8 cellular contexts compared by ENCODE assay signal in genomic region chr3:150371741-150372254, GRCh38. TPM values are rescaled to one million over a fixed set of nuclear protein-coding genes. Genes with fewer than 3 reads are reported as not detected.
DNase-seq lines count a peak whose midpoint lies in the region; ATAC-seq and TF ChIP-seq lines count a peak whose summit lies in the region.

No MANE protein-coding gene starts in this region.

- peaks cover 3% of the 10 kb centered on the region for H3K27me3 Mint-ChIP-seq in activated T-helper 17 cell treated with anti-CD3 and anti-CD28 coated beads, Interleukin-2, amount 50 U/mL, for 72 hours

- H3K4me1 ChIP-seq in fibroblast of lung (ENCODE audit: control insufficient read depth, extremely low read depth, insufficient read depth, low read length) = peaks cover 6% of the 10 kb centered on the region

- no peaks in the 10 kb centered on the region for H3K27me3 ChIP-seq in fibroblast of lung (ENCODE audit: control insufficient read depth, insufficient read depth, low read length)

- no peak overlapping the region for H3K4me3 Mint-ChIP-seq in activated T-helper 17 cell treated with anti-CD3 and anti-CD28 coated beads, Interleukin-2, amount 50 U/mL, for 72 hours

- H3K4me1 Mint-ChIP-seq in activated T-helper 17 cell treated with anti-CD3 and anti-CD28 coated beads, Interleukin-2, amount 50 U/mL, for 72 hours = no peaks in the 10 kb centered on the region

- H3K27ac ChIP-seq in fibroblast of lung (ENCODE audit: insufficient read depth, low read length) = peak overlapping the region; percentile 93

- ATAC-seq in omental fat pad (ENCODE audit: low FRiP score) = peak; percentile 73
- no peak for ATAC-seq in HG02610 (IDR thresholded peaks at IDR 0.05; ENCODE audit: unreplicated experiment)
- ATAC-seq in activated T-helper 17 cell treated with anti-CD3 and anti-CD28 coated beads, Interleukin-2, amount 50 U/mL, for 72 hours (replicated peaks) = no peak

- no peaks in the 10 kb centered on the region for H3K9me3 Mint-ChIP-seq in activated T-helper 17 cell treated with anti-CD3 and anti-CD28 coated beads, Interleukin-2, amount 50 U/mL, for 72 hours

- H3K9ac ChIP-seq in fibroblast of lung (ENCODE audit: insufficient read depth, low read length) = peak overlapping the region; percentile 71

- H3K4me3 ChIP-seq in fibroblast of lung (replicated peaks in 1 of 4; ENCODE audit: control extremely low read depth in 1 of 4, insufficient read depth in 1 of 4, low read depth in 3 of 4, low read length in 4 of 4) = peak overlapping the region; percentile 67 to 78 (median 74)

- H3K36me3 Mint-ChIP-seq in activated T-helper 17 cell treated with anti-CD3 and anti-CD28 coated beads, Interleukin-2, amount 50 U/mL, for 72 hours (ENCODE audit: low read depth) = no peaks in the 10 kb centered on the region

- DNase-seq in ELF-1 (ENCODE audit: low read depth, low spot score) (peak; percentile 42), RKO (ENCODE audit: low spot score) (peak; percentile 100), fibroblast of lung (ENCODE audit: low read depth in 2 of 2) (peak; percentile 98 to 100), omental fat pad (ENCODE audit: low spot score) (no peak), T-helper 1 cell (no peak), T-helper 2 cell (no peak)

- TF ChIP-seq CTCF in fibroblast of lung (conservative IDR thresholded peaks at IDR 0.05 in 1 of 2, IDR thresholded peaks at IDR 0.05 in 1 of 2; ENCODE audit: low read depth in 1 of 2, low read length in 2 of 2) = no peak
- no peak for TF ChIP-seq CTCF in omental fat pad (IDR thresholded peaks at IDR 0.05)

- peaks cover 12% of the 10 kb centered on the region for H3K79me2 ChIP-seq in fibroblast of lung (ENCODE audit: control insufficient read depth, insufficient read depth, low read length)

- H3K36me3 ChIP-seq in fibroblast of lung (ENCODE audit: control insufficient read depth, insufficient read depth, low read length) = no peaks in the 10 kb centered on the region

- H2AFZ ChIP-seq in fibroblast of lung (ENCODE audit: low read length) = no peak overlapping the region

- no peaks in the 10 kb centered on the region for H4K20me1 ChIP-seq in fibroblast of lung (ENCODE audit: control insufficient read depth, extremely low read depth, insufficient read depth, low read length)

- no peak overlapping the region for H3K27ac Mint-ChIP-seq in activated T-helper 17 cell treated with anti-CD3 and anti-CD28 coated beads, Interleukin-2, amount 50 U/mL, for 72 hours

- no peaks in the 10 kb centered on the region for H3K9me3 ChIP-seq in fibroblast of lung (ENCODE audit: control insufficient read depth, insufficient read depth, low read depth, low read length)

- peak overlapping the region; percentile 99 for H3K4me2 ChIP-seq in fibroblast of lung (ENCODE audit: extremely low read depth, insufficient read depth, low read length)

RNA-seq across cellular contexts. Expression of gene TSC22D2, which starts 36.3 kb away (rescaled TPM):
- total RNA-seq in fibroblast of lung (10.3 and 23.6 TPM in 2 replicates), omental fat pad (10 to 100 TPM; 15.8 to 66.2 (median 22.9) TPM)
- 29.3 and 45.5 TPM in 2 replicates for polyA plus RNA-seq in fibroblast of lung
- 30.3 and 41.2 TPM in 2 replicates for polyA plus RNA-seq in fibroblast of lung (2012)
- polyA minus RNA-seq in fibroblast of lung (ENCODE audit: low replicate concordance) = 11.1 and 13.0 TPM in 2 replicates
- total RNA-seq in activated T-helper 17 cell treated with anti-CD3 and anti-CD28 coated beads, Interleukin-2, amount 50 U/mL, for 72 hours = 10 to 100 TPM; 13.9 to 14.6 TPM

Comparison
In these comparisons a context has a peak if more than half of its experiments do, and no peak if none do; other contexts are left out.
1. DNase-seq: peak in ELF-1 (single experiment), RKO (single experiment) and fibroblast of lung (2 of 2); none in omental fat pad (single experiment), T-helper 1 cell (0 of 5) and T-helper 2 cell (0 of 5).